26 cellular contexts compared by ENCODE assay signal in genomic region chr3:122947621-122948202, GRCh38.
DNase-seq lines count a peak whose midpoint lies in the region; FAIRE-seq and TF ChIP-seq lines count a peak whose summit lies in the region.
"Had no signal": no experiment of that assay in that cellular context is flagged by ENCODE, and none has a peak within 500 bp of the region (broad histone marks: within the 10 kb centered on the region; RNA-seq: fewer than 3 reads in every experiment).

No MANE protein-coding gene starts in this region.

- intact Hi-C loops in vagina (cut with DNase I) = no loop called here

- TF ChIP-seq CTCF in astrocyte (IDR thresholded peaks at IDR 0.05; ENCODE audit: insufficient read depth, low read depth, low read length) (no peak), fibroblast of pulmonary artery (IDR thresholded peaks at IDR 0.05; ENCODE audit: low read length, missing control alignments) (no peak), osteoblast (IDR thresholded peaks at IDR 0.05; ENCODE audit: extremely low read depth, low read depth, low read length) (no peak), vagina (IDR thresholded peaks at IDR 0.05) (no peak)

- FAIRE-seq in astrocyte (lab: Jason Lieb, UNC) = no peak
- FAIRE-seq: endometrium had no signal

- TF ChIP-seq POLR2A in vagina (IDR thresholded peaks at IDR 0.05) = no peak

- H3K4me1 Mint-ChIP-seq in astrocyte (ENCODE audit: low read depth, unreplicated experiment) = peaks cover 5% of the 10 kb centered on the region
- H3K4me1 Mint-ChIP-seq: activated CD4-positive, alpha-beta memory T cell treated with anti-CD3 and anti-CD28 coated beads, Interleukin-2, amount 10 ng/mL, durations not matched to agents 7 days and 5 days; activated naive CD8-positive, alpha-beta T cell treated with anti-CD3 and anti-CD28 coated beads for 36 hours; naive thymus-derived CD4-positive, alpha-beta T cell; T-cell had no signal

- H3K4me1 ChIP-seq in astrocyte (ENCODE audit: insufficient read depth, low read length) (no peaks in the 10 kb centered on the region), osteoblast (ENCODE audit: insufficient read depth, low read length) (peaks cover 9% of the 10 kb centered on the region), vagina (no peaks in the 10 kb centered on the region)
- H3K4me1 ChIP-seq: SJCRH30 had no signal

- H3K36me3 Mint-ChIP-seq in astrocyte (ENCODE audit: low read depth, unreplicated experiment) = peaks cover 4% of the 10 kb centered on the region
- H3K36me3 Mint-ChIP-seq: activated naive CD8-positive, alpha-beta T cell treated with anti-CD3 and anti-CD28 coated beads for 36 hours; CD8-positive, alpha-beta memory T cell; naive thymus-derived CD4-positive, alpha-beta T cell; T-cell had no signal

- peaks cover 7% of the 10 kb centered on the region for H3K27me3 Mint-ChIP-seq in astrocyte (ENCODE audit: low read depth, unreplicated experiment)
- H3K27me3 Mint-ChIP-seq: activated naive CD8-positive, alpha-beta T cell treated with anti-CD3 and anti-CD28 coated beads for 36 hours had no signal

- DNase-seq in HT1080 (ENCODE audit: low read depth) = peak; percentile 40
- peak; percentile 9 for DNase-seq in astrocyte (ENCODE audit: low read depth)
- peak; percentile 70 for DNase-seq in fibroblast of pulmonary artery (ENCODE audit: low read depth)
- DNase-seq in osteoblast (ENCODE audit: insufficient read length, low spot score, missing footprints) = peak; percentile 42
- no peak for DNase-seq in NCI-H146 (lab: John Stamatoyannopoulos, UW)
- DNase-seq in HUDEP-2 (lab: John Stamatoyannopoulos, UW; ENCODE audit: unreplicated experiment in 76 of 76) = no peak
- no peak for DNase-seq in vagina (ENCODE audit: extremely low spot score in 2 of 2)
- DNase-seq: activated CD4-positive, alpha-beta memory T cell treated with anti-CD3 and anti-CD28 coated beads, Interleukin-2, amount 10 ng/mL, durations not matched to agents 7 days and 5 days; activated CD4-positive, CD25-positive, alpha-beta regulatory T cell treated with anti-CD3 and anti-CD28 coated beads, Interleukin-2, amount 50 U/mL, for 72 hours; activated naive CD8-positive, alpha-beta T cell treated with anti-CD3 and anti-CD28 coated beads for 36 hours; AML-193; CD8-positive, alpha-beta memory T cell; GDM1; head of caudate nucleus; HFFc6; left cardiac atrium; MG63; naive thymus-derived CD4-positive, alpha-beta T cell; Peyer's patch; sigmoid colon; T-cell; trophoblast cell had no signal

- H3K4me2 ChIP-seq in astrocyte (ENCODE audit: low read length) = no peak overlapping the region
- H3K4me2 ChIP-seq in osteoblast (ENCODE audit: insufficient read depth, low read length) = no peak overlapping the region

- no peak overlapping the region for H3K27ac Mint-ChIP-seq in astrocyte (ENCODE audit: unreplicated experiment)
- H3K27ac Mint-ChIP-seq: activated CD4-positive, alpha-beta memory T cell treated with anti-CD3 and anti-CD28 coated beads, Interleukin-2, amount 10 ng/mL, durations not matched to agents 7 days and 5 days; activated naive CD8-positive, alpha-beta T cell treated with anti-CD3 and anti-CD28 coated beads for 36 hours; activated T-helper 2 cell treated with anti-CD3 and anti-CD28 coated beads, Interferon-gamma antibody, Interleukin-2, Interleukin-4, amounts not matched to agents 10 μg/mL and 5 μg/mL and 100 μg/mL, durations not matched to agents 14 hours and 24 hours and 36 hours; CD8-positive, alpha-beta memory T cell; dendritic cell treated with granulocyte-macrophage colony-stimulating factor and Interleukin-4, amounts not matched to agents 40 ng/mL and 50 ng/mL, for 4 days; HFFc6; naive thymus-derived CD4-positive, alpha-beta T cell; T-cell had no signal

- H3K9ac ChIP-seq in astrocyte (ENCODE audit: low read length) = no peak overlapping the region

- H3K36me3 ChIP-seq in astrocyte (ENCODE audit: insufficient read depth, low read length) = no peaks in the 10 kb centered on the region
- no peaks in the 10 kb centered on the region for H3K36me3 ChIP-seq in osteoblast (ENCODE audit: insufficient read depth, low read length)
- no peaks in the 10 kb centered on the region for H3K36me3 ChIP-seq in vagina
- H3K36me3 ChIP-seq: MG63, Peyer's patch, sigmoid colon, SJCRH30 had no signal

- no peaks in the 10 kb centered on the region for H3K79me2 ChIP-seq in astrocyte (ENCODE audit: insufficient read depth, low read length)
- H3K79me2 ChIP-seq in osteoblast (ENCODE audit: insufficient read depth, low read length) = no peaks in the 10 kb centered on the region

- H3K4me3 ChIP-seq in astrocyte (ENCODE audit: insufficient read depth, low read depth, low read length) = no peak overlapping the region
- H3K4me3 ChIP-seq in fibroblast of pulmonary artery (replicated peaks; ENCODE audit: low read depth, low read length) = no peak overlapping the region
- H3K4me3 ChIP-seq in osteoblast (ENCODE audit: insufficient read depth, low read length) = no peak overlapping the region
- no peak overlapping the region for H3K4me3 ChIP-seq in vagina
- H3K4me3 ChIP-seq: MG63, Peyer's patch, sigmoid colon, SJCRH30 had no signal

- peaks cover 2% of the 10 kb centered on the region for H3K9me3 Mint-ChIP-seq in astrocyte (ENCODE audit: unreplicated experiment)
- H3K9me3 Mint-ChIP-seq: activated CD4-positive, alpha-beta memory T cell treated with anti-CD3 and anti-CD28 coated beads, Interleukin-2, amount 10 ng/mL, durations not matched to agents 7 days and 5 days; activated naive CD8-positive, alpha-beta T cell treated with anti-CD3 and anti-CD28 coated beads for 36 hours; activated T-helper 2 cell treated with anti-CD3 and anti-CD28 coated beads, Interferon-gamma antibody, Interleukin-2, Interleukin-4, amounts not matched to agents 10 μg/mL and 5 μg/mL and 100 μg/mL, durations not matched to agents 14 hours and 24 hours and 36 hours; CD8-positive, alpha-beta memory T cell; dendritic cell treated with granulocyte-macrophage colony-stimulating factor and Interleukin-4, amounts not matched to agents 40 ng/mL and 50 ng/mL, for 4 days; HFFc6; naive thymus-derived CD4-positive, alpha-beta T cell; T-cell had no signal

- H3K27ac ChIP-seq in astrocyte (ENCODE audit: low read depth, low read length) = no peak overlapping the region
- H3K27ac ChIP-seq in osteoblast (ENCODE audit: low read depth, low read length) = no peak overlapping the region
- no peak overlapping the region for H3K27ac ChIP-seq in vagina
- H3K27ac ChIP-seq: Peyer's patch, sigmoid colon, SJCRH30 had no signal

- no peak overlapping the region for H3K4me3 Mint-ChIP-seq in astrocyte (ENCODE audit: unreplicated experiment)
- H3K4me3 Mint-ChIP-seq: activated CD4-positive, alpha-beta memory T cell treated with anti-CD3 and anti-CD28 coated beads, Interleukin-2, amount 10 ng/mL, durations not matched to agents 7 days and 5 days; activated naive CD8-positive, alpha-beta T cell treated with anti-CD3 and anti-CD28 coated beads for 36 hours; CD8-positive, alpha-beta memory T cell; dendritic cell treated with granulocyte-macrophage colony-stimulating factor and Interleukin-4, amounts not matched to agents 40 ng/mL and 50 ng/mL, for 4 days; HFFc6; naive thymus-derived CD4-positive, alpha-beta T cell; T-cell had no signal

- H4K20me1 ChIP-seq in astrocyte (ENCODE audit: insufficient read depth, low read length) (peaks cover 5% of the 10 kb centered on the region), osteoblast (ENCODE audit: insufficient read depth, low read length) (no peaks in the 10 kb centered on the region)

- H2AFZ ChIP-seq in astrocyte (ENCODE audit: low read depth, low read length) = no peak overlapping the region
- no peak overlapping the region for H2AFZ ChIP-seq in osteoblast (ENCODE audit: low read length)

- H3K9me3 ChIP-seq in astrocyte (ENCODE audit: insufficient read depth, low read depth, low read length) (no peaks in the 10 kb centered on the region), osteoblast (ENCODE audit: low read depth, low read length) (no peaks in the 10 kb centered on the region), vagina (no peaks in the 10 kb centered on the region)
- H3K9me3 ChIP-seq: Peyer's patch, sigmoid colon, SJCRH30 had no signal

- H3K27me3 ChIP-seq in astrocyte (ENCODE audit: insufficient read depth, low read length) (peaks cover 14% of the 10 kb centered on the region), osteoblast (ENCODE audit: insufficient read depth, low read length) (peaks cover 26% of the 10 kb centered on the region), vagina (no peaks in the 10 kb centered on the region)
- H3K27me3 ChIP-seq: MG63, Peyer's patch, sigmoid colon, SJCRH30 had no signal

Comparison
In these comparisons a context has a peak if more than half of its experiments do, and no peak if none do; other contexts are left out.
1. DNase-seq: peak in HT1080 (single experiment), astrocyte (single experiment), fibroblast of pulmonary artery (single experiment) and osteoblast (single experiment); none in NCI-H146 (single experiment), HUDEP-2 (0 of 76) and vagina (0 of 2).